ENCODE assay signal across 8 cellular contexts in the genomic region with DNA sequence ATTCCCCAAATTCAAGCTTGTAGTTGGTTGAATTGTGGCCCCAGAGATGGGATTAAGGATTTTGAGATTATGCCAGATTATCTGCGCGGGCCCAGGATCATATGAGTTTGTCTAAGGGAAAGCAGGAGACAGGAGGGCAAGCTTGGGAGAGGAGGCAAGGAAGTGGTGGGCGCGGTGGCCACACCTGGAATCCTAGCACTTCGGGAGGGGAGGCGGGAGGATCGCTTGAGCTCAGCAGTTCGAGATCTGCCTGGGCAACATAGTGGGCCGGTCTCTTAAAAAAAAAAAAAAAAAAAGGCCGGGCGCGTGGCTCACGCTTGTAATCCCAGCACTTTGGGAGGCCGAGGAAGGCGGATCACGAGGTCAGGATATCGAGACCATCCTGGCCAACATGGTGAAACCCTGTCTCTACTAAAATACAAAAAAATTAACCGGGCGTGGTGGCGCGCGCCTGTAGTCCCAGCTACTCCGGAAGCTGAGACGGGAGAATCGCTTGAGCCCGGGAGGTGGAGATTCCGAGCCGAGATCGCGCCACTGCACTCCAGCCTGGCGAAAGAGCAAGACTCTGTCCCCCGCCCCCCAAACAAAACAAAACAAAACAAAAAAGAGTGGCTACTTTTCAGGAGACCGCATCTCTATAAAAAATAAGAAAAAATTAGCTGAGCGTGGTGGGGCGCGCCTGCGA. TPM values are rescaled to one million over a fixed set of nuclear protein-coding genes. Genes with fewer than 3 reads are reported as not detected.
DNase-seq lines count a peak whose midpoint lies in the region; ATAC-seq and TF ChIP-seq lines count a peak whose summit lies in the region.

No MANE protein-coding gene starts in this region.

- H3K4me1 Mint-ChIP-seq in naive B cell = peaks cover 32 to 50% (median 37%) of the 10 kb centered on the region in 3 donors

- no TSS peak for BruUV-seq in OCI-LY7 (replicated peaks; lab: Mats Ljungman, UMichigan)

- H3K27me3 ChIP-seq in ACC112 (ENCODE audit: insufficient read depth, low read length) (no peaks in the 10 kb centered on the region), ectodermal cell (ENCODE audit: control insufficient read depth, insufficient read depth, low read length, poor library complexity, severe bottlenecking) (peaks cover 9% of the 10 kb centered on the region)

- DNase-seq in OCI-LY7 (ENCODE audit: low spot score) (no peak), naive B cell (no peak), COLO829 (ENCODE audit: low spot score) (no peak)
- DNase-seq in activated effector memory CD4-positive, alpha-beta T cell treated with anti-CD3 and anti-CD28 coated beads, Interleukin-2, amount 50 U/mL, for 16 hours = no peak

- H2AFZ ChIP-seq in ACC112 (ENCODE audit: low read length, unreplicated experiment) (peak overlapping the region; percentile 88), OCI-LY7 (ENCODE audit: low read length) (peak overlapping the region; percentile 17; the same call in 1 of the 2 replicates)

- peaks cover 4% of the 10 kb centered on the region; the same call in 1 of the 2 replicates for H4K20me1 ChIP-seq in OCI-LY7 (ENCODE audit: insufficient read depth, low read length)

- H3K27ac ChIP-seq in ACC112 (ENCODE audit: low read depth, low read length) = no peak overlapping the region
- H3K27ac ChIP-seq in OCI-LY7 (ENCODE audit: low read depth, low read length, poor library complexity, severe bottlenecking) = no peak overlapping the region
- H3K27ac ChIP-seq in ectodermal cell (ENCODE audit: insufficient read depth, low read depth, low read length, poor library complexity, severe bottlenecking) = no peak overlapping the region

- peak overlapping the region; percentile 96 for H3K4me2 ChIP-seq in OCI-LY7 (ENCODE audit: low read length)

- H3K36me3 ChIP-seq in ACC112 (ENCODE audit: insufficient read depth, low read length) = peaks cover 7% of the 10 kb centered on the region; the same call in 1 of the 2 replicates
- peaks cover 31% of the 10 kb centered on the region for H3K36me3 ChIP-seq in OCI-LY7 (ENCODE audit: insufficient read depth, low read length)
- peaks cover 14% of the 10 kb centered on the region for H3K36me3 ChIP-seq in ectodermal cell (ENCODE audit: control insufficient read depth, insufficient read depth, low read length)

- H3K4me1 ChIP-seq in ACC112 (ENCODE audit: control insufficient read depth, insufficient read depth, low read length, unreplicated experiment) = peaks cover 6% of the 10 kb centered on the region
- peaks cover 35% of the 10 kb centered on the region for H3K4me1 ChIP-seq in OCI-LY7 (ENCODE audit: insufficient read depth, low read length, poor library complexity, severe bottlenecking)
- no peaks in the 10 kb centered on the region for H3K4me1 ChIP-seq in ectodermal cell (ENCODE audit: control insufficient read depth, insufficient read depth, low read length)

- ATAC-seq in GM19372 (IDR thresholded peaks at IDR 0.05; ENCODE audit: low read depth, unreplicated experiment) (peak; percentile 3), naive B cell (ENCODE audit: low read depth in 2 of 2) (no peak), HG03025 (IDR thresholded peaks at IDR 0.05; ENCODE audit: low FRiP score, unreplicated experiment) (no peak)

- H3K79me2 ChIP-seq in ACC112 (ENCODE audit: control insufficient read depth, insufficient read depth, low read length, unreplicated experiment) (peaks cover 17% of the 10 kb centered on the region), OCI-LY7 (ENCODE audit: insufficient read depth, low read depth, low read length) (peaks cover 25% of the 10 kb centered on the region)

- H3K27ac Mint-ChIP-seq in naive B cell = peak overlapping the region; percentile 86 to 96 (median 92)

- no peak for TF ChIP-seq CTCF in OCI-LY7 (conservative IDR thresholded peaks at IDR 0.05; ENCODE audit: low read length)

- CTCF ChIA-PET in OCI-LY7 (lab: Charles Lee; ENCODE audit: unreplicated experiment) = no interaction called here

- WGBS in ectodermal cell, 2 experiments = 29 to 31% methylated on average over 37 of the region's 37 CpGs

- intact Hi-C loops in OCI-LY7 (cut with micrococcal nuclease; ENCODE audit: unreplicated experiment) = loop anchor here (2.0 to 10.0 kb wide), 2 partner anchors 33 to 137 kb away; partner anchors contain the start of gene ULK1

- H3K36me3 Mint-ChIP-seq in naive B cell = peaks cover 0 to 8% of the 10 kb centered on the region in 2 donors

- POLR2A ChIA-PET in OCI-LY7 (lab: Charles Lee) = no interaction called here

- H3K4me3 ChIP-seq in ACC112 (ENCODE audit: low read depth, low read length) = peak overlapping the region; percentile 99
- H3K4me3 ChIP-seq in OCI-LY7 (ENCODE audit: low read depth, low read length, poor library complexity, severe bottlenecking) = peak overlapping the region; percentile 94
- H3K4me3 ChIP-seq in ectodermal cell (ENCODE audit: insufficient read depth, low read depth, low read length) = peak overlapping the region; percentile 76

- peak overlapping the region; percentile 85 to 99 (median 93) for H3K4me3 Mint-ChIP-seq in naive B cell

- peaks cover 0 to 2% (median 0%) of the 10 kb centered on the region in 7 donors for H3K9me3 Mint-ChIP-seq in naive B cell

- no peaks in the 10 kb centered on the region for H3K9me2 ChIP-seq in OCI-LY7 (ENCODE audit: insufficient read depth, low read length)

- H3K9me3 ChIP-seq in OCI-LY7 (ENCODE audit: low read length) = no peaks in the 10 kb centered on the region
- no peaks in the 10 kb centered on the region for H3K9me3 ChIP-seq in ectodermal cell (ENCODE audit: control insufficient read depth, low read length)

- H3K27me3 Mint-ChIP-seq in naive B cell = no peaks in the 10 kb centered on the region

RNA-seq across cellular contexts. Expression of gene PUS1, which starts 0.9 kb away (rescaled TPM):
- 38.4 and 43.5 TPM in 2 replicates for total RNA-seq in OCI-LY7 (2014; rRNA removed; shearing (Covaris generic))
- total RNA-seq in OCI-LY7 (2022) = 58.9 and 78.3 TPM in 2 replicates
- 23.6 TPM for polyA plus RNA-seq in ectodermal cell (2013, experiment 1 of 4)
- polyA plus RNA-seq in ectodermal cell (2013, experiment 2 of 4) = 27.8 TPM
- 27.4 TPM for polyA plus RNA-seq in ectodermal cell (2013, experiment 3 of 4)
- 24.2 TPM for polyA plus RNA-seq in ectodermal cell (2013, experiment 4 of 4)
- 10 to 100 TPM in 5 of 6 donors, 1 to 10 TPM in 1; 9.7 to 43.2 (median 22.5) TPM for polyA plus RNA-seq in naive B cell (ENCODE audit: low read depth in 6 of 6)

RNA-seq across cellular contexts. Expression of gene EP400, which starts 21.5 kb away (rescaled TPM):
- 13.5 and 20.7 TPM in 2 replicates for total RNA-seq in OCI-LY7 (2014; rRNA removed; shearing (Covaris generic))
- 56.2 and 59.7 TPM in 2 replicates for total RNA-seq in OCI-LY7 (2022)
- polyA plus RNA-seq in ectodermal cell (2013, experiment 1 of 4) = 46.5 TPM
- polyA plus RNA-seq in ectodermal cell (2013, experiment 2 of 4) = 59.7 TPM
- 37.7 TPM for polyA plus RNA-seq in ectodermal cell (2013, experiment 3 of 4)
- 48.0 TPM for polyA plus RNA-seq in ectodermal cell (2013, experiment 4 of 4)
- 10 to 100 TPM in 1 of 6 donors, 1 to 10 TPM in 5; 5.8 to 11.7 (median 6.4) TPM for polyA plus RNA-seq in naive B cell (ENCODE audit: low read depth in 6 of 6)

RNA-seq across cellular contexts. Expression of gene ULK1, which starts 33.8 kb away (rescaled TPM):
- total RNA-seq in OCI-LY7 (2014; rRNA removed; shearing (Covaris generic)) = 1.9 and 4.3 TPM in 2 replicates
- 15.5 and 15.6 TPM in 2 replicates for total RNA-seq in OCI-LY7 (2022)
- 57.1 TPM for polyA plus RNA-seq in ectodermal cell (2013, experiment 1 of 4)
- 58.6 TPM for polyA plus RNA-seq in ectodermal cell (2013, experiment 2 of 4)
- polyA plus RNA-seq in ectodermal cell (2013, experiment 3 of 4) = 42.2 TPM
- polyA plus RNA-seq in ectodermal cell (2013, experiment 4 of 4) = 45.0 TPM
- polyA plus RNA-seq in naive B cell (ENCODE audit: low read depth in 6 of 6) = 1 to 10 TPM in 1 of 6 donors, under 1 TPM in 5; 0.22 to 2.1 (median 0.73) TPM
